In genomic region chr16:30957456-30958163, GRCh38 we compare ENCODE assay signal across 1 cellular context.
TF ChIP-seq lines count a peak whose summit lies in the region.

TSS of gene SETD1A (plus strand) at chr16:30957754. CDS start at chr16:30958732, 978 bp downstream.

TF ChIP-seq in SK-N-SH, 30 proteins besides CTCF, POLR2A, EP300 and RAD21 (continued from another document):
- 0 out of 2 replicates have a peak, but pooled peaks have one; percentile 14 for TF ChIP-seq REST (IDR thresholded peaks at IDR 0.05; ENCODE audit: low read depth, low read length)
- TF ChIP-seq, protein P1, sequence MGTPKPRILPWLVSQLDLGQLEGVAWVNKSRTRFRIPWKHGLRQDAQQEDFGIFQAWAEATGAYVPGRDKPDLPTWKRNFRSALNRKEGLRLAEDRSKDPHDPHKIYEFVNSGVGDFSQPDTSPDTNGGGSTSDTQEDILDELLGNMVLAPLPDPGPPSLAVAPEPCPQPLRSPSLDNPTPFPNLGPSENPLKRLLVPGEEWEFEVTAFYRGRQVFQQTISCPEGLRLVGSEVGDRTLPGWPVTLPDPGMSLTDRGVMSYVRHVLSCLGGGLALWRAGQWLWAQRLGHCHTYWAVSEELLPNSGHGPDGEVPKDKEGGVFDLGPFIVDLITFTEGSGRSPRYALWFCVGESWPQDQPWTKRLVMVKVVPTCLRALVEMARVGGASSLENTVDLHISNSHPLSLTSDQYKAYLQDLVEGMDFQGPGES (IDR thresholded peaks at IDR 0.05; ENCODE audit: low read depth, low read length), result no peak
- no peak for TF ChIP-seq MXI1 (IDR thresholded peaks at IDR 0.05; ENCODE audit: low read depth, low read length)
- TF ChIP-seq CHD2 (IDR thresholded peaks at IDR 0.05; ENCODE audit: low read length, partially characterized antibody), result peak; percentile 68
- TF ChIP-seq NRF1 (IDR thresholded peaks at IDR 0.05; ENCODE audit: low read depth, low read length), result peak; percentile 50
- TF ChIP-seq NFIC (IDR thresholded peaks at IDR 0.05; ENCODE audit: borderline replicate concordance), result peak; percentile 32
- TF ChIP-seq, protein P2, sequence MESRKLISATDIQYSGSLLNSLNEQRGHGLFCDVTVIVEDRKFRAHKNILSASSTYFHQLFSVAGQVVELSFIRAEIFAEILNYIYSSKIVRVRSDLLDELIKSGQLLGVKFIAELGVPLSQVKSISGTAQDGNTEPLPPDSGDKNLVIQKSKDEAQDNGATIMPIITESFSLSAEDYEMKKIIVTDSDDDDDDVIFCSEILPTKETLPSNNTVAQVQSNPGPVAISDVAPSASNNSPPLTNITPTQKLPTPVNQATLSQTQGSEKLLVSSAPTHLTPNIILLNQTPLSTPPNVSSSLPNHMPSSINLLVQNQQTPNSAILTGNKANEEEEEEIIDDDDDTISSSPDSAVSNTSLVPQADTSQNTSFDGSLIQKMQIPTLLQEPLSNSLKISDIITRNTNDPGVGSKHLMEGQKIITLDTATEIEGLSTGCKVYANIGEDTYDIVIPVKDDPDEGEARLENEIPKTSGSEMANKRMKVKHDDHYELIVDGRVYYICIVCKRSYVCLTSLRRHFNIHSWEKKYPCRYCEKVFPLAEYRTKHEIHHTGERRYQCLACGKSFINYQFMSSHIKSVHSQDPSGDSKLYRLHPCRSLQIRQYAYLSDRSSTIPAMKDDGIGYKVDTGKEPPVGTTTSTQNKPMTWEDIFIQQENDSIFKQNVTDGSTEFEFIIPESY (IDR thresholded peaks at IDR 0.05; ENCODE audit: borderline replicate concordance, low read depth), result no peak
- peak; percentile 61; the same call in 1 of the 2 replicates for TF ChIP-seq ELF1 (IDR thresholded peaks at IDR 0.05)
- TF ChIP-seq USF1 (IDR thresholded peaks at IDR 0.05; ENCODE audit: borderline replicate concordance, low read depth), result no peak
- no peak; the same call in 1 of the 2 replicates for TF ChIP-seq MAX (IDR thresholded peaks at IDR 0.05; ENCODE audit: low read depth)
- no peak; the same call in 1 of the 2 replicates for TF ChIP-seq POLR2AphosphoS5 (IDR thresholded peaks at IDR 0.05; ENCODE audit: low read depth, low read length)
- TF ChIP-seq GATA2 (CRISPR knock-in tag; IDR thresholded peaks at IDR 0.05), result no peak
TF ChIP-seq in SK-N-SH: peak in this region for 8.
